ENCODE assay signal across 9 cellular contexts in genomic region chr10:103845983-103846382, GRCh38. TPM values are rescaled to one million over a fixed set of nuclear protein-coding genes. Genes with fewer than 3 reads are reported as not detected.
DNase-seq lines count a peak whose midpoint lies in the region; ATAC-seq, FAIRE-seq and TF ChIP-seq lines count a peak whose summit lies in the region.
"Had no signal": no experiment of that assay in that cellular context is flagged by ENCODE, and none has a peak within 500 bp of the region (broad histone marks: within the 10 kb centered on the region; RNA-seq: fewer than 3 reads in every experiment).

No MANE protein-coding gene starts in this region.

- no peaks in the 10 kb centered on the region for H3K36me3 Mint-ChIP-seq in activated naive CD8-positive, alpha-beta T cell treated with anti-CD3 and anti-CD28 coated beads, Interleukin-2, amount 10 ng/mL, durations not matched to agents 7 days and 5 days
- H3K36me3 Mint-ChIP-seq in GM23338 (ENCODE audit: low read depth): no peaks in the 10 kb centered on the region

- no peaks in the 10 kb centered on the region for H3K9me3 ChIP-seq in pancreas

- TF ChIP-seq CTCF in pancreas (IDR thresholded peaks at IDR 0.05) (no peak), GM23338 (conservative IDR thresholded peaks at IDR 0.05; ENCODE audit: low read depth in 2 of 2) (no peak)

- H3K27ac ChIP-seq in pancreas (no peak overlapping the region), GM23338 (ENCODE audit: low read depth) (no peak overlapping the region)

- peak overlapping the region; percentile 39 for H3K4me3 Mint-ChIP-seq in activated naive CD8-positive, alpha-beta T cell treated with anti-CD3 and anti-CD28 coated beads, Interleukin-2, amount 10 ng/mL, durations not matched to agents 7 days and 5 days
- no peak overlapping the region for H3K4me3 Mint-ChIP-seq in GM23338

- no peaks in the 10 kb centered on the region for H3K9me3 Mint-ChIP-seq in activated naive CD8-positive, alpha-beta T cell treated with anti-CD3 and anti-CD28 coated beads, Interleukin-2, amount 10 ng/mL, durations not matched to agents 7 days and 5 days
- H3K9me3 Mint-ChIP-seq in GM23338: no peaks in the 10 kb centered on the region

- no peaks in the 10 kb centered on the region for H3K27me3 ChIP-seq in pancreas
- no peaks in the 10 kb centered on the region for H3K27me3 ChIP-seq in GM23338 (ENCODE audit: insufficient read depth)

- H3K4me2 ChIP-seq in GM23338: no peak overlapping the region

- no peaks in the 10 kb centered on the region for H3K79me2 ChIP-seq in GM23338 (replicated peaks; ENCODE audit: insufficient read depth)

- DNase-seq in NCI-H2171 (lab: John Stamatoyannopoulos, UW) (peak; percentile 51), pancreas (no peak), NCI-H2029 treated with DMSO at 0.1 percent for 48 hours (lab: John Stamatoyannopoulos, UW) (no peak), GM23338 (ENCODE audit: low spot score) (no peak)
- peak; percentile 57 for DNase-seq in activated naive CD8-positive, alpha-beta T cell treated with anti-CD3 and anti-CD28 coated beads, Interleukin-2, amount 10 ng/mL, durations not matched to agents 7 days and 5 days
- DNase-seq: glutamatergic neuron had no signal

- H3F3A ChIP-seq in GM23338 (replicated peaks; ENCODE audit: low read depth): no peaks in the 10 kb centered on the region

- no peaks in the 10 kb centered on the region for H3K9me2 ChIP-seq in GM23338 (ENCODE audit: insufficient read depth)

- POLR2A ChIA-PET in activated naive CD8-positive, alpha-beta T cell treated with anti-CD3 and anti-CD28 coated beads, Interleukin-2, amount 10 ng/mL, durations not matched to agents 7 days and 5 days (lab: Charles Lee): no interaction called here

- peaks cover 16% of the 10 kb centered on the region for H3K4me1 Mint-ChIP-seq in activated naive CD8-positive, alpha-beta T cell treated with anti-CD3 and anti-CD28 coated beads, Interleukin-2, amount 10 ng/mL, durations not matched to agents 7 days and 5 days
- peaks cover 38% of the 10 kb centered on the region for H3K4me1 Mint-ChIP-seq in GM23338

- peaks cover 12% of the 10 kb centered on the region for H3K27me3 Mint-ChIP-seq in activated naive CD8-positive, alpha-beta T cell treated with anti-CD3 and anti-CD28 coated beads, Interleukin-2, amount 10 ng/mL, durations not matched to agents 7 days and 5 days
- H3K27me3 Mint-ChIP-seq in GM23338 (ENCODE audit: insufficient read depth, low read depth, poor library complexity): peaks cover 5% of the 10 kb centered on the region

- peak overlapping the region; percentile 51 for H3K27ac Mint-ChIP-seq in activated naive CD8-positive, alpha-beta T cell treated with anti-CD3 and anti-CD28 coated beads, Interleukin-2, amount 10 ng/mL, durations not matched to agents 7 days and 5 days
- no peak overlapping the region for H3K27ac Mint-ChIP-seq in GM23338

- H3K4me3 ChIP-seq in pancreas (no peak overlapping the region), GM23338 (no peak overlapping the region)

- H2AFZ ChIP-seq in GM23338: no peak overlapping the region

- no peaks in the 10 kb centered on the region for H4K20me1 ChIP-seq in GM23338 (replicated peaks; ENCODE audit: insufficient read depth)

- intact Hi-C loops in pancreas (cut with DNase I): loop anchor here in 1 of 3 donors (10.0 kb wide), 1 partner anchor 121 kb away; no protein-coding TSS in a partner anchor

- 61 to 76% methylated on average over 5 of the region's 5 CpGs for WGBS in pancreas, 2 donors

- ATAC-seq in GM18868 (IDR thresholded peaks at IDR 0.05; ENCODE audit: unreplicated experiment) (peak; percentile 69), pancreas (peak in 3 of 4 donors; percentile 37 to 58 (median 46)), GM19023 (IDR thresholded peaks at IDR 0.05; ENCODE audit: unreplicated experiment) (no peak), GM19395 (IDR thresholded peaks at IDR 0.05; ENCODE audit: unreplicated experiment) (no peak), GM23338 (no peak; the same call in 2 of the 3 replicates)
- ATAC-seq in activated naive CD8-positive, alpha-beta T cell treated with anti-CD3 and anti-CD28 coated beads, Interleukin-2, amount 10 ng/mL, durations not matched to agents 7 days and 5 days (ENCODE audit: low read depth): peak; percentile 95

- H3K36me3 ChIP-seq in pancreas: no peaks in the 10 kb centered on the region
- H3K36me3 ChIP-seq in GM23338 (ENCODE audit: insufficient read depth): no peaks in the 10 kb centered on the region

- H3K4me1 ChIP-seq in pancreas (peaks cover 0 to 16% (median 8%) of the 10 kb centered on the region in 3 donors), GM23338 (ENCODE audit: insufficient read depth) (peaks cover 19% of the 10 kb centered on the region)

- no peak for FAIRE-seq in pancreas (lab: Jason Lieb, UNC)

TF ChIP-seq in GM23338, 12 proteins besides CTCF, POLR2A, EP300 and RAD21 (continues in another document):
- no peak for TF ChIP-seq EZH2 (IDR thresholded peaks at IDR 0.05; ENCODE audit: low read depth, unreplicated experiment)
- TF ChIP-seq ZNF331 (CRISPR knock-in tag; IDR thresholded peaks at IDR 0.05; ENCODE audit: low read depth): no peak
- TF ChIP-seq NANOG (IDR thresholded peaks at IDR 0.05; ENCODE audit: borderline replicate concordance): no peak
- TF ChIP-seq ZNF114 (CRISPR knock-in tag; IDR thresholded peaks at IDR 0.05): no peak
- TF ChIP-seq EZH2phosphoT487 (IDR thresholded peaks at IDR 0.05; ENCODE audit: unreplicated experiment): no peak
- TF ChIP-seq, protein P1, sequence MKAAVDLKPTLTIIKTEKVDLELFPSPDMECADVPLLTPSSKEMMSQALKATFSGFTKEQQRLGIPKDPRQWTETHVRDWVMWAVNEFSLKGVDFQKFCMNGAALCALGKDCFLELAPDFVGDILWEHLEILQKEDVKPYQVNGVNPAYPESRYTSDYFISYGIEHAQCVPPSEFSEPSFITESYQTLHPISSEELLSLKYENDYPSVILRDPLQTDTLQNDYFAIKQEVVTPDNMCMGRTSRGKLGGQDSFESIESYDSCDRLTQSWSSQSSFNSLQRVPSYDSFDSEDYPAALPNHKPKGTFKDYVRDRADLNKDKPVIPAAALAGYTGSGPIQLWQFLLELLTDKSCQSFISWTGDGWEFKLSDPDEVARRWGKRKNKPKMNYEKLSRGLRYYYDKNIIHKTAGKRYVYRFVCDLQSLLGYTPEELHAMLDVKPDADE (IDR thresholded peaks at IDR 0.05): no peak
- TF ChIP-seq, protein P2, sequence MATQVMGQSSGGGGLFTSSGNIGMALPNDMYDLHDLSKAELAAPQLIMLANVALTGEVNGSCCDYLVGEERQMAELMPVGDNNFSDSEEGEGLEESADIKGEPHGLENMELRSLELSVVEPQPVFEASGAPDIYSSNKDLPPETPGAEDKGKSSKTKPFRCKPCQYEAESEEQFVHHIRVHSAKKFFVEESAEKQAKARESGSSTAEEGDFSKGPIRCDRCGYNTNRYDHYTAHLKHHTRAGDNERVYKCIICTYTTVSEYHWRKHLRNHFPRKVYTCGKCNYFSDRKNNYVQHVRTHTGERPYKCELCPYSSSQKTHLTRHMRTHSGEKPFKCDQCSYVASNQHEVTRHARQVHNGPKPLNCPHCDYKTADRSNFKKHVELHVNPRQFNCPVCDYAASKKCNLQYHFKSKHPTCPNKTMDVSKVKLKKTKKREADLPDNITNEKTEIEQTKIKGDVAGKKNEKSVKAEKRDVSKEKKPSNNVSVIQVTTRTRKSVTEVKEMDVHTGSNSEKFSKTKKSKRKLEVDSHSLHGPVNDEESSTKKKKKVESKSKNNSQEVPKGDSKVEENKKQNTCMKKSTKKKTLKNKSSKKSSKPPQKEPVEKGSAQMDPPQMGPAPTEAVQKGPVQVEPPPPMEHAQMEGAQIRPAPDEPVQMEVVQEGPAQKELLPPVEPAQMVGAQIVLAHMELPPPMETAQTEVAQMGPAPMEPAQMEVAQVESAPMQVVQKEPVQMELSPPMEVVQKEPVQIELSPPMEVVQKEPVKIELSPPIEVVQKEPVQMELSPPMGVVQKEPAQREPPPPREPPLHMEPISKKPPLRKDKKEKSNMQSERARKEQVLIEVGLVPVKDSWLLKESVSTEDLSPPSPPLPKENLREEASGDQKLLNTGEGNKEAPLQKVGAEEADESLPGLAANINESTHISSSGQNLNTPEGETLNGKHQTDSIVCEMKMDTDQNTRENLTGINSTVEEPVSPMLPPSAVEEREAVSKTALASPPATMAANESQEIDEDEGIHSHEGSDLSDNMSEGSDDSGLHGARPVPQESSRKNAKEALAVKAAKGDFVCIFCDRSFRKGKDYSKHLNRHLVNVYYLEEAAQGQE (IDR thresholded peaks at IDR 0.05; ENCODE audit: unreplicated experiment): no peak
- TF ChIP-seq STAT1 (IDR thresholded peaks at IDR 0.05; ENCODE audit: unreplicated experiment): no peak
- TF ChIP-seq CREB1 (CRISPR knock-in tag; IDR thresholded peaks at IDR 0.05; ENCODE audit: low read depth): no peak

RNA-seq across cellular contexts. Expression of gene SH3PXD2A, which starts 9.4 kb away (rescaled TPM):
- 10 to 100 TPM; 14.8 to 16.0 TPM for total RNA-seq in activated naive CD8-positive, alpha-beta T cell treated with anti-CD3 and anti-CD28 coated beads, Interleukin-2, amount 10 ng/mL, durations not matched to agents 7 days and 5 days
- 10 to 100 TPM in 1 of 6 donors, 1 to 10 TPM in 5; 3.9 to 16.4 (median 6.7) TPM for total RNA-seq in pancreas
- 10 to 100 TPM in 1 of 2 donors, 1 to 10 TPM in 1; 8.1 to 10.6 TPM for polyA plus RNA-seq in pancreas
- 4.6 and 5.0 TPM in 2 replicates for total RNA-seq in GM23338 (2014; rRNA removed; shearing (Covaris generic))
- 1.8 and 1.9 TPM in 2 replicates for polyA plus RNA-seq in GM23338 (2016; fragmentation: Nextera tagmentation; extraction: Ambion mirVana)

Comparison
In these comparisons a context has a peak if more than half of its experiments do, and no peak if none do; other contexts are left out.
1. ATAC-seq: peak in GM18868 (single experiment), activated naive CD8-positive, alpha-beta T cell treated with anti-CD3 and anti-CD28 coated beads, Interleukin-2, amount 10 ng/mL, durations not matched to agents 7 days and 5 days (single experiment) and pancreas (3 of 4); none in GM19023 (single experiment), GM19395 (single experiment) and GM23338 (single experiment).
2. DNase-seq: peak in NCI-H2171 (single experiment) and activated naive CD8-positive, alpha-beta T cell treated with anti-CD3 and anti-CD28 coated beads, Interleukin-2, amount 10 ng/mL, durations not matched to agents 7 days and 5 days (single experiment); none in pancreas (0 of 6), NCI-H2029 treated with DMSO at 0.1 percent for 48 hours (single experiment) and GM23338 (single experiment).